Comparison of ENCODE assay signal across 8 cellular contexts in genomic region chr2:46913471-46914381, GRCh38. TPM values are rescaled to one million over a fixed set of nuclear protein-coding genes. Genes with fewer than 3 reads are reported as not detected.
DNase-seq lines count a peak whose midpoint lies in the region; ATAC-seq and TF ChIP-seq lines count a peak whose summit lies in the region.

No MANE protein-coding gene starts in this region.

- TF ChIP-seq CTCF in VCaP (conservative IDR thresholded peaks at IDR 0.05) (no peak), glutamatergic neuron (IDR thresholded peaks at IDR 0.05; ENCODE audit: partially characterized antibody, unreplicated experiment) (no peak), stomach (IDR thresholded peaks at IDR 0.05) (no peak)

- peak overlapping the region; percentile 82 for H3K4me3 Mint-ChIP-seq in activated naive CD4-positive, alpha-beta T cell treated with anti-CD3 and anti-CD28 coated beads for 36 hours
- peak overlapping the region; percentile 95 for H3K4me3 Mint-ChIP-seq in glutamatergic neuron (ENCODE audit: unreplicated experiment)

- no peaks in the 10 kb centered on the region for H3K27me3 ChIP-seq in stomach

- H3K9me3 Mint-ChIP-seq in activated naive CD4-positive, alpha-beta T cell treated with anti-CD3 and anti-CD28 coated beads for 36 hours = no peaks in the 10 kb centered on the region
- peaks cover 14% of the 10 kb centered on the region for H3K9me3 Mint-ChIP-seq in glutamatergic neuron (ENCODE audit: unreplicated experiment)

- H3K27ac Mint-ChIP-seq in activated naive CD4-positive, alpha-beta T cell treated with anti-CD3 and anti-CD28 coated beads for 36 hours = no peak overlapping the region
- H3K27ac Mint-ChIP-seq in glutamatergic neuron (ENCODE audit: unreplicated experiment) = peak overlapping the region; percentile 46

- WGBS in stomach, 5 donors = 74 to 89% (median 84%) methylated on average over 8 of the region's 8 CpGs

- no peaks in the 10 kb centered on the region for H3K27me3 Mint-ChIP-seq in activated naive CD4-positive, alpha-beta T cell treated with anti-CD3 and anti-CD28 coated beads for 36 hours (ENCODE audit: low read depth)
- H3K27me3 Mint-ChIP-seq in glutamatergic neuron (ENCODE audit: unreplicated experiment) = peaks cover 3% of the 10 kb centered on the region

- TF ChIP-seq EP300 in stomach (IDR thresholded peaks at IDR 0.05) = no peak

- peaks cover 61% of the 10 kb centered on the region for H3K4me1 Mint-ChIP-seq in activated naive CD4-positive, alpha-beta T cell treated with anti-CD3 and anti-CD28 coated beads for 36 hours (ENCODE audit: low read depth)
- H3K4me1 Mint-ChIP-seq in glutamatergic neuron (ENCODE audit: low read depth, unreplicated experiment) = peaks cover 12% of the 10 kb centered on the region

- H3K36me3 Mint-ChIP-seq in activated naive CD4-positive, alpha-beta T cell treated with anti-CD3 and anti-CD28 coated beads for 36 hours (ENCODE audit: low read depth) = peaks cover 25% of the 10 kb centered on the region
- H3K36me3 Mint-ChIP-seq in glutamatergic neuron (ENCODE audit: unreplicated experiment) = no peaks in the 10 kb centered on the region

- H3K27ac ChIP-seq in VCaP (peak overlapping the region; percentile 94; the same call in 1 of the 2 replicates), stomach (peak overlapping the region in 4 of 5 donors; percentile 93 to 98 (median 96))

- intact Hi-C loops in activated naive CD4-positive, alpha-beta T cell treated with anti-CD3 and anti-CD28 coated beads for 36 hours (cut with micrococcal nuclease) = no loop called here
- intact Hi-C loops in stomach (cut with DNase I; ENCODE audit: low total_unique reads) = no loop called here

- peak overlapping the region in 2 of 4 donors; percentile 90 to 99 for H3K4me3 ChIP-seq in stomach

- H3K4me1 ChIP-seq in stomach = peaks cover 28 to 68% (median 45%) of the 10 kb centered on the region in 4 donors

- CTCF ChIA-PET in activated naive CD4-positive, alpha-beta T cell treated with anti-CD3 and anti-CD28 coated beads for 36 hours (lab: Charles Lee) = interaction anchor here (0.5 to 1.0 kb wide), 2 partner anchors 11 to 75 kb away, joined by 3 to 4 read pairs; no protein-coding TSS in a partner anchor

- ATAC-seq in GM18502 (IDR thresholded peaks at IDR 0.05; ENCODE audit: poor library complexity, unreplicated experiment) = no peak

- peaks cover 9 to 38% (median 31%) of the 10 kb centered on the region in 4 donors for H3K36me3 ChIP-seq in stomach

- TF ChIP-seq POLR2A in stomach (IDR thresholded peaks at IDR 0.05) = no peak

- DNase-seq in activated naive CD4-positive, alpha-beta T cell treated with anti-CD3 and anti-CD28 coated beads for 36 hours = no peak
- no peak for DNase-seq in activated naive CD4-positive, alpha-beta T cell treated with Interleukin-2 at 50 U/mL for 16 hours
- DNase-seq in glutamatergic neuron = no peak
- peak; percentile 38 for DNase-seq in stomach
- no peak for DNase-seq in NCI-H1436 (lab: John Stamatoyannopoulos, UW)
- DNase-seq in NCI-H510A (lab: John Stamatoyannopoulos, UW) = no peak

- no peaks in the 10 kb centered on the region for H3K9me3 ChIP-seq in stomach

RNA-seq across cellular contexts. Expression of gene MCFD2, which starts 1.9 kb away (rescaled TPM):
- 10 to 100 TPM; 30.1 to 30.2 TPM for total RNA-seq in activated naive CD4-positive, alpha-beta T cell treated with anti-CD3 and anti-CD28 coated beads for 36 hours
- 33.0 TPM for total RNA-seq in glutamatergic neuron (ENCODE audit: unreplicated experiment)
- 100 to 1,000 TPM in 2 of 5 donors, 10 to 100 TPM in 3; 13.3 to 127 (median 78.0) TPM for total RNA-seq in stomach
- 10 to 100 TPM; 15.9 to 23.5 (median 17.1) TPM for polyA plus RNA-seq in stomach

RNA-seq across cellular contexts. Expression of gene TTC7A, which starts 27.3 kb away (rescaled TPM):
- 10 to 100 TPM; 53.1 to 56.7 TPM for total RNA-seq in activated naive CD4-positive, alpha-beta T cell treated with anti-CD3 and anti-CD28 coated beads for 36 hours
- total RNA-seq in glutamatergic neuron (ENCODE audit: unreplicated experiment) (4.2 TPM), stomach (10 to 100 TPM in 4 of 5 donors, 1 to 10 TPM in 1; 7.2 to 44.6 (median 28.1) TPM)
- 1 to 10 TPM; 4.9 to 9.1 (median 8.5) TPM for polyA plus RNA-seq in stomach
